16 cellular contexts compared by ENCODE assay signal in genomic region chr10:81479316-81479715, GRCh38.
"Had no signal": no experiment of that assay in that cellular context is flagged by ENCODE, and none has a peak within 500 bp of the region (broad histone marks: within the 10 kb centered on the region; RNA-seq: fewer than 3 reads in every experiment).

No MANE protein-coding gene starts in this region.

- H3K36me3 ChIP-seq: esophagus muscularis mucosa, lower lobe of right lung, right lobe of liver, suprapubic skin, upper lobe of left lung had no signal

- H3K36me3 Mint-ChIP-seq: activated naive CD8-positive, alpha-beta T cell treated with anti-CD3 and anti-CD28 coated beads for 36 hours had no signal

- H3K9me3 ChIP-seq: body of pancreas, esophagus muscularis mucosa, lower lobe of right lung, right lobe of liver, suprapubic skin, upper lobe of left lung had no signal

- H3K4me1 Mint-ChIP-seq: activated CD4-positive, alpha-beta T cell treated with anti-CD3 and anti-CD28 coated beads, Interleukin-2, amount 10 ng/mL, durations not matched to agents 7 days and 5 days; activated naive CD8-positive, alpha-beta T cell treated with anti-CD3 and anti-CD28 coated beads for 36 hours had no signal

- DNase-seq: activated CD4-positive, alpha-beta T cell treated with anti-CD3 and anti-CD28 coated beads, Interleukin-2, amount 10 ng/mL, durations not matched to agents 7 days and 5 days; activated naive CD8-positive, alpha-beta T cell treated with anti-CD3 and anti-CD28 coated beads for 36 hours; amygdala; body of pancreas; caudate nucleus; hypothalamus; left cardiac atrium; lower lobe of right lung; midbrain; right lobe of liver had no signal

- H3K27me3 Mint-ChIP-seq: activated CD4-positive, alpha-beta T cell treated with anti-CD3 and anti-CD28 coated beads, Interleukin-2, amount 10 ng/mL, durations not matched to agents 7 days and 5 days; activated naive CD8-positive, alpha-beta T cell treated with anti-CD3 and anti-CD28 coated beads for 36 hours; stimulated activated naive CD8-positive, alpha-beta T cell treated with anti-CD3 and anti-CD28 coated beads, Interleukin-15, Interleukin-2, amounts not matched to agents 100 ng/mL and 50 ng/mL, for 24 hours had no signal

- H3K4me3 ChIP-seq: body of pancreas, esophagus muscularis mucosa, lower lobe of right lung, right lobe of liver, suprapubic skin, upper lobe of left lung had no signal

- H3K9me3 Mint-ChIP-seq: activated CD4-positive, alpha-beta T cell treated with anti-CD3 and anti-CD28 coated beads, Interleukin-2, amount 10 ng/mL, durations not matched to agents 7 days and 5 days; activated naive CD8-positive, alpha-beta T cell treated with anti-CD3 and anti-CD28 coated beads for 36 hours; activated T-helper 1 cell treated with anti-CD3 and anti-CD28 coated beads, Interleukin-12 subunit alpha, Interleukin-12 subunit beta, Interleukin-2, Interleukin-4 antibody, amounts not matched to agents 30 ng/mL and 10 ng/mL and 1 ng/mL, durations not matched to agents 14 hours and 24 hours and 36 hours; stimulated activated naive CD8-positive, alpha-beta T cell treated with anti-CD3 and anti-CD28 coated beads, Interleukin-15, Interleukin-2, amounts not matched to agents 100 ng/mL and 50 ng/mL, for 24 hours; T-helper 2 cell treated with Interferon-gamma antibody and Interleukin-4, amounts not matched to agents 5 μg/mL and 100 μg/mL, for 36 hours had no signal

- H3K4me1 ChIP-seq: body of pancreas, esophagus muscularis mucosa, lower lobe of right lung, right lobe of liver, suprapubic skin, upper lobe of left lung had no signal

- H3K27ac ChIP-seq: body of pancreas, esophagus muscularis mucosa, lower lobe of right lung, right lobe of liver, suprapubic skin, upper lobe of left lung had no signal

- ATAC-seq: body of pancreas, left cardiac atrium, lower lobe of right lung, right lobe of liver had no signal

- H3K27me3 ChIP-seq: body of pancreas, esophagus muscularis mucosa, right lobe of liver, suprapubic skin, upper lobe of left lung had no signal

- H3K4me3 Mint-ChIP-seq: activated CD4-positive, alpha-beta T cell treated with anti-CD3 and anti-CD28 coated beads, Interleukin-2, amount 10 ng/mL, durations not matched to agents 7 days and 5 days; activated naive CD8-positive, alpha-beta T cell treated with anti-CD3 and anti-CD28 coated beads for 36 hours; activated T-helper 1 cell treated with anti-CD3 and anti-CD28 coated beads, Interleukin-12 subunit alpha, Interleukin-12 subunit beta, Interleukin-2, Interleukin-4 antibody, amounts not matched to agents 30 ng/mL and 10 ng/mL and 1 ng/mL, durations not matched to agents 14 hours and 24 hours and 36 hours; stimulated activated naive CD8-positive, alpha-beta T cell treated with anti-CD3 and anti-CD28 coated beads, Interleukin-15, Interleukin-2, amounts not matched to agents 100 ng/mL and 50 ng/mL, for 24 hours; T-helper 2 cell treated with Interferon-gamma antibody and Interleukin-4, amounts not matched to agents 5 μg/mL and 100 μg/mL, for 36 hours had no signal

- H3K27ac Mint-ChIP-seq: activated CD4-positive, alpha-beta T cell treated with anti-CD3 and anti-CD28 coated beads, Interleukin-2, amount 10 ng/mL, durations not matched to agents 7 days and 5 days; activated naive CD8-positive, alpha-beta T cell treated with anti-CD3 and anti-CD28 coated beads for 36 hours; activated T-helper 1 cell treated with anti-CD3 and anti-CD28 coated beads, Interleukin-12 subunit alpha, Interleukin-12 subunit beta, Interleukin-2, Interleukin-4 antibody, amounts not matched to agents 30 ng/mL and 10 ng/mL and 1 ng/mL, durations not matched to agents 14 hours and 24 hours and 36 hours; stimulated activated naive CD8-positive, alpha-beta T cell treated with anti-CD3 and anti-CD28 coated beads, Interleukin-15, Interleukin-2, amounts not matched to agents 100 ng/mL and 50 ng/mL, for 24 hours; T-helper 2 cell treated with Interferon-gamma antibody and Interleukin-4, amounts not matched to agents 5 μg/mL and 100 μg/mL, for 36 hours had no signal
